Comparison of ENCODE assay signal across 22 cellular contexts in genomic region chr5:32722957-32723356, GRCh38. TPM values are rescaled to one million over a fixed set of nuclear protein-coding genes. Genes with fewer than 3 reads are reported as not detected.
"Had no signal": no experiment of that assay in that cellular context is flagged by ENCODE, and none has a peak within 500 bp of the region (broad histone marks: within the 10 kb centered on the region; RNA-seq: fewer than 3 reads in every experiment).

No MANE protein-coding gene starts in this region.

- H3K4me2 ChIP-seq: hepatocyte, smooth muscle cell had no signal

- DNase-seq: head of caudate nucleus; islet precursor cell; mesendoderm; naive thymus-derived CD4-positive, alpha-beta T cell; ovary; retina; right lobe of liver; stimulated activated CD4-positive, alpha-beta T cell treated with anti-CD3 and anti-CD28 coated beads, Interleukin-1b, Interleukin-23, amount 100 ng/mL, for 48 hours; stimulated activated CD4-positive, alpha-beta T cell treated with anti-CD3 and anti-CD28 coated beads, Interleukin-2, amount 100 ng/mL, for 48 hours; stimulated activated CD4-positive, alpha-beta T cell treated with anti-CD3 and anti-CD28 coated beads, Interleukin-4, amount 100 ng/mL, for 4 hours; stimulated activated CD8-positive, alpha-beta memory T cell treated with anti-CD3 and anti-CD28 coated beads, Interleukin-4, amount 100 ng/mL, for 48 hours; stimulated activated naive CD4-positive, alpha-beta T cell treated with Interleukin-2 at 50 U/mL for 16 hours; stimulated activated naive CD8-positive, alpha-beta T cell treated with anti-CD3 and anti-CD28 coated beads, Interleukin-15, amount 100 ng/mL, for 72 hours; substantia nigra; upper lobe of left lung had no signal

- H3K4me3 ChIP-seq: hepatocyte, lung, ovary, right lobe of liver, smooth muscle cell, tibial nerve, upper lobe of left lung had no signal

- H3K27ac ChIP-seq: hepatocyte, ovary, right lobe of liver, tibial nerve, upper lobe of left lung had no signal

- H3K27me3 ChIP-seq: ovary, right lobe of liver, tibial nerve, upper lobe of left lung had no signal

- ATAC-seq: left lobe of liver; naive thymus-derived CD4-positive, alpha-beta T cell; natural killer cell treated with Interleukin-12 subunit alpha and Interleukin-12 subunit beta and Interleukin-15 and Interleukin-18, amount 100 ng/mL, for 72 hours; right lobe of liver; stimulated activated memory B cell treated with anti-CD40 and anti-IgM and Interleukin-4, amounts not matched to agents 10 μg/mL and 1 μg/mL and 100 μg/mL, for 72 hours; stimulated activated naive CD8-positive, alpha-beta T cell treated with anti-CD3 and anti-CD28 coated beads, Interleukin-15, amount 100 ng/mL, for 72 hours had no signal

- H3K79me2 ChIP-seq: hepatocyte had no signal

- H3K36me3 ChIP-seq: ovary, right lobe of liver, tibial nerve, upper lobe of left lung had no signal

- H2AFZ ChIP-seq: hepatocyte had no signal

- H3K9me3 ChIP-seq: ovary, right lobe of liver, upper lobe of left lung had no signal

- H3K4me1 ChIP-seq: right lobe of liver, tibial nerve had no signal

RNA-seq across cellular contexts. Expression of gene NPR3, which starts 11.8 kb away (rescaled TPM):
- polyA plus RNA-seq: naive thymus-derived CD4-positive, alpha-beta T cell had no signal
